ENCODE assay signal across 15 cellular contexts in genomic region chr11:1730230-1730629, GRCh38. TPM values are rescaled to one million over a fixed set of nuclear protein-coding genes. Genes with fewer than 3 reads are reported as not detected.
DNase-seq lines count a peak whose midpoint lies in the region; ATAC-seq and TF ChIP-seq lines count a peak whose summit lies in the region.
"Had no signal": no experiment of that assay in that cellular context is flagged by ENCODE, and none has a peak within 500 bp of the region (broad histone marks: within the 10 kb centered on the region; RNA-seq: fewer than 3 reads in every experiment).

No MANE protein-coding gene starts in this region.

- no peak overlapping the region for H3K4me3 ChIP-seq in DND-41 (ENCODE audit: low read depth in 1 of 2, low read length in 2 of 2)
- no peak overlapping the region for H3K4me3 ChIP-seq in Loucy (ENCODE audit: low read length, poor library complexity, severe bottlenecking)
- H3K4me3 ChIP-seq in spleen = no peak overlapping the region
- H3K4me3 ChIP-seq in transverse colon = no peak overlapping the region
- H3K4me3 ChIP-seq: SJSA1 had no signal

- H3K9ac ChIP-seq in DND-41 (ENCODE audit: low read depth, low read length) (peak overlapping the region; percentile 54), Loucy (ENCODE audit: low read depth, low read length, poor library complexity, severe bottlenecking) (peak overlapping the region; percentile 11)

- H3K36me3 Mint-ChIP-seq in immature natural killer cell (peaks cover 0 to 4% (median 0%) of the 10 kb centered on the region in 3 donors), MCF 10A (ENCODE audit: insufficient read depth, unreplicated experiment) (no peaks in the 10 kb centered on the region)

- no peak for TF ChIP-seq EP300 in transverse colon (IDR thresholded peaks at IDR 0.05; ENCODE audit: low read depth)

- WGBS in spleen, 5 donors = 39 to 54% (median 50%) methylated on average over 8 of the region's 8 CpGs
- 39 to 64% methylated on average over 4 to 8 of the region's 8 CpGs for WGBS in transverse colon (ENCODE audit: low coverage in 1 of 2), 2 donors

- peak; percentile 26; the same call in 1 of the 3 replicates for ATAC-seq in DND-41 (ENCODE audit: insufficient read depth, low read depth)
- no peak for ATAC-seq in HG03439 (IDR thresholded peaks at IDR 0.05; ENCODE audit: unreplicated experiment)
- ATAC-seq: HepG2 had no signal

- H3K4me2 ChIP-seq in DND-41 (ENCODE audit: insufficient read depth, low read length) (peak overlapping the region; percentile 9; the same call in 1 of the 2 replicates), Loucy (ENCODE audit: low read depth, low read length, poor library complexity, severe bottlenecking) (no peak overlapping the region)

- H3K4me3 Mint-ChIP-seq in immature natural killer cell (peak overlapping the region in 4 of 5 donors; percentile 2 to 43 (median 16)), MCF 10A (ENCODE audit: unreplicated experiment) (no peak overlapping the region)
- H3K4me3 Mint-ChIP-seq: CD4-positive, alpha-beta T cell had no signal

- intact Hi-C loops in spleen (cut with DNase I; ENCODE audit: low total_unique reads) (no loop called here), transverse colon (cut with DNase I; ENCODE audit: low total_unique reads) (no loop called here), MCF 10A (cut with micrococcal nuclease) (no loop called here)

- no peak for TF ChIP-seq POLR2A in spleen (IDR thresholded peaks at IDR 0.05)
- TF ChIP-seq POLR2A in transverse colon (IDR thresholded peaks at IDR 0.05) = no peak

- in situ Hi-C loops in GM13977 (cut with MboI; ENCODE audit: low pct_unique_long_range_greater_than_20kb, low sequenced_read_pairs, unreplicated experiment) = no loop called here
- in situ Hi-C loops in transverse colon (cut with MboI; ENCODE audit: low pct_ligation_motif_present in 1 of 4, low pct_unique_long_range_greater_than_20kb in 1 of 4, low sequenced_read_pairs in 3 of 4) = no loop called here

- H2AFZ ChIP-seq in DND-41 (ENCODE audit: low read depth, low read length) (peak overlapping the region; percentile 14; the same call in 1 of the 2 replicates), Loucy (ENCODE audit: low read length) (no peak overlapping the region)

- H3K27ac ChIP-seq in DND-41 (ENCODE audit: low read length) (peak overlapping the region; percentile 94), spleen (no peak overlapping the region), transverse colon (no peak overlapping the region)
- H3K27ac ChIP-seq: SJSA1 had no signal

- H3K9me3 ChIP-seq in DND-41 (ENCODE audit: insufficient read depth, low read length, severe bottlenecking) = no peaks in the 10 kb centered on the region
- H3K9me3 ChIP-seq in Loucy (ENCODE audit: insufficient read depth, low read depth, low read length) = no peaks in the 10 kb centered on the region
- H3K9me3 ChIP-seq in spleen = peaks cover 0 to 1% (median 0%) of the 10 kb centered on the region in 8 donors
- H3K9me3 ChIP-seq in transverse colon = no peaks in the 10 kb centered on the region
- H3K9me3 ChIP-seq: SJSA1 had no signal

- H3K9me2 ChIP-seq in Loucy (replicated peaks; ENCODE audit: low read depth, low read length) = no peaks in the 10 kb centered on the region

- H3K27me3 ChIP-seq in DND-41 (ENCODE audit: insufficient read depth, low read length, poor library complexity) = no peaks in the 10 kb centered on the region
- H3K27me3 ChIP-seq in Loucy (ENCODE audit: insufficient read depth, low read length, poor library complexity, severe bottlenecking) = no peaks in the 10 kb centered on the region
- H3K27me3 ChIP-seq in spleen (replicated peaks in 1 of 7) = peaks cover 0 to 64% (median 4%) of the 10 kb centered on the region in 7 donors
- peaks cover 80% of the 10 kb centered on the region for H3K27me3 ChIP-seq in transverse colon
- H3K27me3 ChIP-seq: SJSA1 had no signal

- H3K9me3 Mint-ChIP-seq in immature natural killer cell (peaks cover 0 to 3% (median under 1%) of the 10 kb centered on the region in 6 donors), MCF 10A (ENCODE audit: unreplicated experiment) (peaks cover 10% of the 10 kb centered on the region)
- H3K9me3 Mint-ChIP-seq: CD4-positive, alpha-beta T cell had no signal

- H3K4me1 ChIP-seq in DND-41 (ENCODE audit: insufficient read depth, low read length) (peaks cover 79% of the 10 kb centered on the region), Loucy (ENCODE audit: insufficient read depth, low read length, poor library complexity, severe bottlenecking) (peaks cover 68% of the 10 kb centered on the region), spleen (peaks cover 0 to 39% (median 20%) of the 10 kb centered on the region in 6 donors), transverse colon (no peaks in the 10 kb centered on the region)
- H3K4me1 ChIP-seq: SJSA1 had no signal

- no peaks in the 10 kb centered on the region for H3F3A ChIP-seq in Loucy (ENCODE audit: low read depth)

- POLR2A ChIA-PET in MCF 10A (lab: Yijun Ruan, JAX) = no interaction called here

- no peak for TF ChIP-seq CTCF in DND-41 (IDR thresholded peaks at IDR 0.05; ENCODE audit: borderline replicate concordance, extremely low read depth, low read length, poor library complexity, severe bottlenecking)
- TF ChIP-seq CTCF in Loucy (conservative IDR thresholded peaks at IDR 0.05; ENCODE audit: low read length) = no peak
- no peak for TF ChIP-seq CTCF in spleen (IDR thresholded peaks at IDR 0.05 in 8 of 11, conservative IDR thresholded peaks at IDR 0.05 in 3 of 11)
- TF ChIP-seq CTCF in GM13977 (IDR thresholded peaks at IDR 0.05; ENCODE audit: extremely low read depth, insufficient read depth, missing control alignments) = no peak
- no peak for TF ChIP-seq CTCF in transverse colon (IDR thresholded peaks at IDR 0.05)
- no peak for TF ChIP-seq CTCF in MCF 10A (IDR thresholded peaks at IDR 0.05; ENCODE audit: unreplicated experiment)

- no peaks in the 10 kb centered on the region; the same call in 1 of the 2 replicates for H3K79me2 ChIP-seq in DND-41 (ENCODE audit: insufficient read depth, low read length)
- H3K79me2 ChIP-seq in Loucy (ENCODE audit: insufficient read depth, low read length) = no peaks in the 10 kb centered on the region

- H3K4me1 Mint-ChIP-seq in immature natural killer cell (peaks cover 46 to 62% of the 10 kb centered on the region in 2 donors), MCF 10A (ENCODE audit: insufficient read depth, unreplicated experiment) (peaks cover 6% of the 10 kb centered on the region)

- CTCF ChIA-PET in MCF 10A (lab: Yijun Ruan, JAX) = no interaction called here

- no TSS peak for BruUV-seq in MCF 10A (replicated peaks; lab: Mats Ljungman, UMichigan)

- H3K36me3 ChIP-seq in DND-41 (ENCODE audit: insufficient read depth, low read length) = no peaks in the 10 kb centered on the region
- no peaks in the 10 kb centered on the region for H3K36me3 ChIP-seq in Loucy (ENCODE audit: insufficient read depth, low read length)
- H3K36me3 ChIP-seq in spleen = no peaks in the 10 kb centered on the region
- H3K36me3 ChIP-seq in transverse colon = no peaks in the 10 kb centered on the region
- H3K36me3 ChIP-seq: SJSA1 had no signal

- DNase-seq in DND-41 (peak; percentile 51), immature natural killer cell (no peak), spleen (peak; percentile 47), GM13977 (ENCODE audit: low spot score) (no peak), transverse colon (no peak), MCF 10A (ENCODE audit: unreplicated experiment) (no peak)
- DNase-seq: ACHN; CD4-positive, alpha-beta T cell; Kasumi-1; NCI-H2029; NCI-H510A had no signal

- H3K27me3 Mint-ChIP-seq in immature natural killer cell (ENCODE audit: low read depth in 3 of 3) (peaks cover 8 to 20% (median 9%) of the 10 kb centered on the region in 3 donors), MCF 10A (ENCODE audit: insufficient read depth, unreplicated experiment) (peaks cover 74% of the 10 kb centered on the region)

- H3K27ac Mint-ChIP-seq in immature natural killer cell = no peak overlapping the region
- no peak overlapping the region for H3K27ac Mint-ChIP-seq in MCF 10A (ENCODE audit: low read depth, unreplicated experiment)
- H3K27ac Mint-ChIP-seq: CD4-positive, alpha-beta T cell had no signal

- no peaks in the 10 kb centered on the region for H4K20me1 ChIP-seq in DND-41 (ENCODE audit: insufficient read depth, low read length)
- no peaks in the 10 kb centered on the region for H4K20me1 ChIP-seq in Loucy (ENCODE audit: insufficient read depth, low read length, poor library complexity, severe bottlenecking)

RNA-seq across cellular contexts. Expression of gene IFITM10, which starts 20.2 kb away (rescaled TPM):
- under 1 TPM; 0.09 to 0.93 (median 0.39) TPM for polyA plus RNA-seq in immature natural killer cell
- 10 to 100 TPM in 2 of 7 donors, 1 to 10 TPM in 5; 6.7 to 41.6 (median 8.2) TPM for total RNA-seq in spleen
- 1 to 10 TPM in 2 of 3 donors, under 1 TPM in 1; 0.80 to 6.9 (median 2.4) TPM for polyA plus RNA-seq in spleen
- total RNA-seq in transverse colon = 10 to 100 TPM in 1 of 4 donors, 1 to 10 TPM in 2, under 1 TPM in 1; 0.68 to 13.5 (median 1.3) TPM
- 1.9 and 2.0 TPM in 2 replicates for total RNA-seq in MCF 10A (2022)

RNA-seq across cellular contexts. Expression of gene KRTAP5-6, which starts 33.2 kb away (rescaled TPM):
- polyA plus RNA-seq in immature natural killer cell (not detected), spleen (not detected)
- total RNA-seq in spleen (not detected), transverse colon (not detected), MCF 10A (2022) (not detected in 2 replicates)
- total RNA-seq: CD4-positive, alpha-beta T cell; HepG2; SJSA1 had no signal
- polyA plus RNA-seq: HepG2 had no signal

RNA-seq across cellular contexts. Expression of gene CTSD, which starts 33.5 kb away (rescaled TPM):
- polyA plus RNA-seq in immature natural killer cell = 100 to 1,000 TPM; 471 to 795 (median 488) TPM
- 1,000 to 10,000 TPM in 2 of 7 donors, 100 to 1,000 TPM in 5; 653 to 1,234 (median 749) TPM for total RNA-seq in spleen
- polyA plus RNA-seq in spleen = 1,000 to 10,000 TPM in 1 of 3 donors, 100 to 1,000 TPM in 2; 289 to 1,120 (median 418) TPM
- total RNA-seq in transverse colon = 1,000 to 10,000 TPM in 2 of 4 donors, 100 to 1,000 TPM in 2; 548 to 1,794 (median 1,176) TPM
- 366 and 367 TPM in 2 replicates for total RNA-seq in MCF 10A (2022)

Comparison
In these comparisons a context has a peak if more than half of its experiments do, and no peak if none do; other contexts are left out.
1. DNase-seq: peak in DND-41 (single experiment) and spleen (single experiment); none in immature natural killer cell (0 of 3), GM13977 (single experiment), transverse colon (single experiment) and MCF 10A (single experiment).